13 cellular contexts compared by ENCODE assay signal in genomic region chr13:24679686-24680085, GRCh38. TPM values are rescaled to one million over a fixed set of nuclear protein-coding genes. Genes with fewer than 3 reads are reported as not detected.
A peak's percentile ranks its signal among the peaks of the same experiment; 100 is the strongest.
DNase-seq lines count a peak whose midpoint lies in the region; ATAC-seq and TF ChIP-seq lines count a peak whose summit lies in the region.
"Had no signal": no experiment of that assay in that cellular context is flagged by ENCODE, and none has a peak within 500 bp of the region (broad histone marks: within the 10 kb centered on the region; RNA-seq: fewer than 3 reads in every experiment).

No MANE protein-coding gene starts in this region.

- H3K27me3 ChIP-seq in RWPE2 (ENCODE audit: insufficient read depth, poor library complexity, severe bottlenecking) (no peaks in the 10 kb centered on the region), endodermal cell (ENCODE audit: control insufficient read depth, insufficient read depth, low read length, poor library complexity, severe bottlenecking) (peaks cover 10% of the 10 kb centered on the region), testis (no peaks in the 10 kb centered on the region)

- CTCF ChIA-PET in activated CD4-positive, alpha-beta T cell treated with anti-CD3 and anti-CD28 coated beads, Interleukin-2, amount 10 ng/mL, durations not matched to agents 7 days and 5 days (lab: Charles Lee): interaction anchor here (1.8 kb wide), 1 partner anchor 8 kb away, joined by 4 read pairs; no protein-coding TSS in a partner anchor

- no peak for TF ChIP-seq POLR2A in testis (IDR thresholded peaks at IDR 0.05)

- H3K36me3 Mint-ChIP-seq in activated CD4-positive, alpha-beta T cell treated with anti-CD3 and anti-CD28 coated beads, Interleukin-2, amount 10 ng/mL, durations not matched to agents 7 days and 5 days (ENCODE audit: low read depth): no peaks in the 10 kb centered on the region
- no peaks in the 10 kb centered on the region for H3K36me3 Mint-ChIP-seq in endodermal cell (ENCODE audit: low read depth)
- no peaks in the 10 kb centered on the region for H3K36me3 Mint-ChIP-seq in osteocyte (ENCODE audit: unreplicated experiment)

- H3K36me3 ChIP-seq in RWPE2 (ENCODE audit: low read depth) (no peaks in the 10 kb centered on the region), endodermal cell (ENCODE audit: control insufficient read depth, insufficient read depth, low read length) (no peaks in the 10 kb centered on the region), testis (ENCODE audit: low read depth, missing control alignments) (no peaks in the 10 kb centered on the region)
- H3K36me3 ChIP-seq: MG63, Peyer's patch, uterus had no signal

- peaks cover 20% of the 10 kb centered on the region for H3K4me1 Mint-ChIP-seq in activated CD4-positive, alpha-beta T cell treated with anti-CD3 and anti-CD28 coated beads, Interleukin-2, amount 10 ng/mL, durations not matched to agents 7 days and 5 days
- H3K4me1 Mint-ChIP-seq in endodermal cell (peaks cover 32% of the 10 kb centered on the region), osteocyte (ENCODE audit: unreplicated experiment) (peaks cover 9% of the 10 kb centered on the region)

- no peak overlapping the region for H3K9ac ChIP-seq in endodermal cell (ENCODE audit: extremely low read depth, low read length, poor library complexity, severe bottlenecking)

- H3K4me1 ChIP-seq in RWPE2 (ENCODE audit: insufficient read depth, poor library complexity, severe bottlenecking): no peaks in the 10 kb centered on the region
- peaks cover 4% of the 10 kb centered on the region for H3K4me1 ChIP-seq in endodermal cell (ENCODE audit: control insufficient read depth, insufficient read depth, low read length)
- peaks cover 11% of the 10 kb centered on the region for H3K4me1 ChIP-seq in testis

- H3K4me3 Mint-ChIP-seq in activated CD4-positive, alpha-beta T cell treated with anti-CD3 and anti-CD28 coated beads, Interleukin-2, amount 10 ng/mL, durations not matched to agents 7 days and 5 days: peak overlapping the region; percentile 32
- H3K4me3 Mint-ChIP-seq in endodermal cell (peak overlapping the region; percentile 56), osteocyte (ENCODE audit: unreplicated experiment) (peak overlapping the region; percentile 15)

- H3K27me3 Mint-ChIP-seq in activated CD4-positive, alpha-beta T cell treated with anti-CD3 and anti-CD28 coated beads, Interleukin-2, amount 10 ng/mL, durations not matched to agents 7 days and 5 days: peaks cover 35% of the 10 kb centered on the region
- peaks cover 40% of the 10 kb centered on the region for H3K27me3 Mint-ChIP-seq in endodermal cell (ENCODE audit: insufficient read depth)
- peaks cover 49% of the 10 kb centered on the region for H3K27me3 Mint-ChIP-seq in osteocyte (ENCODE audit: unreplicated experiment)

- no peak overlapping the region for H3K27ac ChIP-seq in RWPE2 (ENCODE audit: poor library complexity, severe bottlenecking)
- no peak overlapping the region for H3K27ac ChIP-seq in endodermal cell (ENCODE audit: low read depth, low read length)
- H3K27ac ChIP-seq in testis: no peak overlapping the region
- H3K27ac ChIP-seq: Peyer's patch, uterus had no signal

- POLR2A ChIA-PET in activated CD4-positive, alpha-beta T cell treated with anti-CD3 and anti-CD28 coated beads, Interleukin-2, amount 10 ng/mL, durations not matched to agents 7 days and 5 days (lab: Charles Lee): no interaction called here

- ATAC-seq in RWPE2 (ENCODE audit: low read depth) (no peak), HG02981 (IDR thresholded peaks at IDR 0.05; ENCODE audit: unreplicated experiment) (no peak)

- DNase-seq in activated CD4-positive, alpha-beta T cell treated with anti-CD3 and anti-CD28 coated beads, Interleukin-2, amount 10 ng/mL, durations not matched to agents 7 days and 5 days: no peak
- DNase-seq in activated CD4-positive, alpha-beta T cell treated with anti-CD3 and anti-CD28 coated beads, Interleukin-2, amount 50 U/mL, for 4 hours: no peak
- DNase-seq in RWPE2 (ENCODE audit: low spot score) (no peak), endodermal cell (no peak), osteocyte (ENCODE audit: extremely low spot score, unreplicated experiment) (no peak), HuH-7 (ENCODE audit: low spot score) (no peak), testis (no peak)
- DNase-seq: occipital lobe, uterus had no signal

- H3K27ac Mint-ChIP-seq in activated CD4-positive, alpha-beta T cell treated with anti-CD3 and anti-CD28 coated beads, Interleukin-2, amount 10 ng/mL, durations not matched to agents 7 days and 5 days: no peak overlapping the region
- no peak overlapping the region for H3K27ac Mint-ChIP-seq in endodermal cell
- H3K27ac Mint-ChIP-seq in osteocyte (ENCODE audit: unreplicated experiment): no peak overlapping the region

- no peaks in the 10 kb centered on the region for H3K9me3 ChIP-seq in RWPE2 (ENCODE audit: severe bottlenecking)
- no peaks in the 10 kb centered on the region for H3K9me3 ChIP-seq in endodermal cell (ENCODE audit: control insufficient read depth, low read length)
- H3K9me3 ChIP-seq in testis: no peaks in the 10 kb centered on the region
- H3K9me3 ChIP-seq: MG63, Peyer's patch, uterus had no signal

- TF ChIP-seq CTCF in RWPE2 (IDR thresholded peaks at IDR 0.05; ENCODE audit: poor library complexity, severe bottlenecking) (no peak), endodermal cell (conservative IDR thresholded peaks at IDR 0.05) (no peak), osteocyte (IDR thresholded peaks at IDR 0.05) (no peak), testis (IDR thresholded peaks at IDR 0.05) (no peak)

- 54 to 73% methylated on average over 5 to 6 of the region's 6 CpGs for WGBS in endodermal cell (ENCODE audit: insufficient coverage in 1 of 2, insufficient read length in 1 of 2), 2 experiments
- WGBS in testis, 2 donors: 27 to 29% methylated on average over 6 of the region's 6 CpGs

- no peaks in the 10 kb centered on the region for H3K9me3 Mint-ChIP-seq in activated CD4-positive, alpha-beta T cell treated with anti-CD3 and anti-CD28 coated beads, Interleukin-2, amount 10 ng/mL, durations not matched to agents 7 days and 5 days
- no peaks in the 10 kb centered on the region for H3K9me3 Mint-ChIP-seq in endodermal cell
- H3K9me3 Mint-ChIP-seq in osteocyte (ENCODE audit: unreplicated experiment): no peaks in the 10 kb centered on the region

- intact Hi-C loops in testis (cut with DNase I; ENCODE audit: low total_unique reads): no loop called here

- peak overlapping the region; percentile 39 for H3K4me3 ChIP-seq in RWPE2 (ENCODE audit: severe bottlenecking)
- peak overlapping the region; percentile 58 for H3K4me3 ChIP-seq in endodermal cell (ENCODE audit: low read length)
- no peak overlapping the region for H3K4me3 ChIP-seq in testis
- H3K4me3 ChIP-seq: uterus had no signal

RNA-seq across cellular contexts. Expression of gene ATP12A, which starts 0.5 kb away (rescaled TPM):
- total RNA-seq in activated CD4-positive, alpha-beta T cell treated with anti-CD3 and anti-CD28 coated beads, Interleukin-2, amount 10 ng/mL, durations not matched to agents 7 days and 5 days: under 1 TPM; 0.27 TPM
- 10 to 100 TPM in 1 of 2 donors, 1 to 10 TPM in 1; 4.9 to 10.5 TPM for total RNA-seq in endodermal cell
- 1.1 TPM for polyA plus RNA-seq in endodermal cell (2013, experiment 1 of 2)
- 1.6 TPM for polyA plus RNA-seq in endodermal cell (2013, experiment 2 of 2)
- total RNA-seq in osteocyte: not detected in 2 replicates
- 1 to 10 TPM in 1 of 2 donors, under 1 TPM in 1; 0.94 to 1.2 TPM for total RNA-seq in testis
- polyA plus RNA-seq in testis (ENCODE audit: insufficient read depth, low read depth, low replicate concordance): 1.6 TPM
- total RNA-seq: left lobe of liver, Peyer's patch, uterus had no signal

Comparison
In these comparisons a context has a peak if more than half of its experiments do, and no peak if none do; other contexts are left out.
1. H3K4me3 ChIP-seq: peak in RWPE2 (single experiment) and endodermal cell (single experiment); none in testis (0 of 2).
2. Peak in every context shown above with its lines, with median percentiles within 50 percentile points of each other: H3K4me3 Mint-ChIP-seq.